Comparison of ENCODE assay signal across 8 cellular contexts in the genomic region with DNA sequence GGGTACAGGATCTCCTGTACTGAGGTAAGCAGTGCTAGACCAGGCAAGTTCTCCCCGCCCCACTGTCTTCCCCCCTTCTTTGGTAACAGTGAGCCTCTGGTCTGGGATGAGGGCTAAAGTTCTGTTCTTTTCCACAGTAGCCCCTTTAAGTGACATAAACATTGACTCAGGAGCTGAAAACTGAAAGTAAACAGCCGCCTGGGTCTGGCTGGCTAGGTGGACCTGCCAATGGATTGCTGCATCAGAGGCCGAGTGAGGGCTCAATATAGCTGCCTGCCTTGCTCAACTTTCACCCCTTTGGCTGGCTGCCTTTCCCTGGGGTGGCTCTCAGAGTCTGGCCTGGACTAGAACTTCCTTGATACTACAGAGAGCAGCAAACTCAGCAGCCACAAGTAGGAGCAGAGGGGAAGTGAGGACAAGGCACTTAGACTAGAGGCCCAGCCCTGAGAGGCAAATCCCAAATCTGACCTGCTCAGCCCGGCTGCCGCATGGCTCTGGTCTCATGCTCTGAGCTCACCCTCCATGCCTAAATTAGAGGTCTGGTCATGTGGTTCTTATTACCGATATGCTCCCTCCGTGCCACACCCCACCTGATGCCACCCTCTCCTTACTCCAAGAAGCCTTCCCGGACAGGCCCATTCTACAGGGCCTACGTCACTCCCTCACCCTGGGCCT. TPM values are rescaled to one million over a fixed set of nuclear protein-coding genes. Genes with fewer than 3 reads are reported as not detected.
DNase-seq lines count a peak whose midpoint lies in the region; ATAC-seq and TF ChIP-seq lines count a peak whose summit lies in the region.

No MANE protein-coding gene starts in this region.

- no peaks in the 10 kb centered on the region for H3K27me3 ChIP-seq in DND-41 (ENCODE audit: insufficient read depth, low read length, poor library complexity)

- H3K9ac ChIP-seq in DND-41 (ENCODE audit: low read depth, low read length), result no peak overlapping the region

- ATAC-seq in DND-41 (ENCODE audit: insufficient read depth, low read depth) (peak; percentile 27; the same call in 1 of the 3 replicates), Right ventricle myocardium inferior (peak; percentile 96), GM19324 (IDR thresholded peaks at IDR 0.05; ENCODE audit: low FRiP score, unreplicated experiment) (no peak), HG03039 (IDR thresholded peaks at IDR 0.05; ENCODE audit: unreplicated experiment) (no peak)

- peaks cover 27% of the 10 kb centered on the region; the same call in 1 of the 2 replicates for H3K36me3 ChIP-seq in DND-41 (ENCODE audit: insufficient read depth, low read length)

- H3K27ac ChIP-seq in DND-41 (ENCODE audit: low read length), result no peak overlapping the region

- H3K4me1 ChIP-seq in DND-41 (ENCODE audit: insufficient read depth, low read length), result no peaks in the 10 kb centered on the region

- no peak overlapping the region for H3K4me3 ChIP-seq in DND-41 (ENCODE audit: low read depth in 1 of 2, low read length in 2 of 2)

- no peaks in the 10 kb centered on the region for H3K9me3 ChIP-seq in DND-41 (ENCODE audit: insufficient read depth, low read length, severe bottlenecking)

- no peak overlapping the region for H3K4me2 ChIP-seq in DND-41 (ENCODE audit: insufficient read depth, low read length)

- H4K20me1 ChIP-seq in DND-41 (ENCODE audit: insufficient read depth, low read length), result no peaks in the 10 kb centered on the region

- no peak overlapping the region for H2AFZ ChIP-seq in DND-41 (ENCODE audit: low read depth, low read length)

- intact Hi-C loops in Right ventricle myocardium inferior (cut with DNase I), result loop anchor here (2.0 to 5.0 kb wide), 2 partner anchors 36 to 56 kb away; partner anchors contain the start of gene UCP2

- TF ChIP-seq CTCF in DND-41 (IDR thresholded peaks at IDR 0.05; ENCODE audit: borderline replicate concordance, extremely low read depth, low read length, poor library complexity, severe bottlenecking), result no peak

- DNase-seq in DND-41 (no peak), SKM-1 (lab: John Stamatoyannopoulos, UW; ENCODE audit: unreplicated experiment) (peak; percentile 90), Right ventricle myocardium inferior (ENCODE audit: missing footprints) (peak; percentile 95), putamen (ENCODE audit: low spot score) (peak; percentile 69), AML-193 (lab: John Stamatoyannopoulos, UW) (no peak), DMS 273 treated with DMSO at 0.1 percent for 48 hours (lab: John Stamatoyannopoulos, UW) (no peak)

- no peaks in the 10 kb centered on the region for H3K79me2 ChIP-seq in DND-41 (ENCODE audit: insufficient read depth, low read length)

RNA-seq across cellular contexts. Expression of gene UCP3, which starts 9.6 kb away (rescaled TPM):
- 13.1 TPM for total RNA-seq in Right ventricle myocardium inferior

RNA-seq across cellular contexts. Expression of gene UCP2, which starts 35.8 kb away (rescaled TPM):
- total RNA-seq in Right ventricle myocardium inferior, result 36.4 TPM

Comparison
In these comparisons a context has a peak if more than half of its experiments do, and no peak if none do; other contexts are left out.
1. ATAC-seq: peak in DND-41 (single experiment) and Right ventricle myocardium inferior (single experiment); none in GM19324 (single experiment) and HG03039 (single experiment).
2. DNase-seq: peak in SKM-1 (single experiment), Right ventricle myocardium inferior (single experiment) and putamen (single experiment); none in DND-41 (single experiment), AML-193 (0 of 2) and DMS 273 treated with DMSO at 0.1 percent for 48 hours (single experiment).